32 cellular contexts compared by ENCODE assay signal in the genomic region with DNA sequence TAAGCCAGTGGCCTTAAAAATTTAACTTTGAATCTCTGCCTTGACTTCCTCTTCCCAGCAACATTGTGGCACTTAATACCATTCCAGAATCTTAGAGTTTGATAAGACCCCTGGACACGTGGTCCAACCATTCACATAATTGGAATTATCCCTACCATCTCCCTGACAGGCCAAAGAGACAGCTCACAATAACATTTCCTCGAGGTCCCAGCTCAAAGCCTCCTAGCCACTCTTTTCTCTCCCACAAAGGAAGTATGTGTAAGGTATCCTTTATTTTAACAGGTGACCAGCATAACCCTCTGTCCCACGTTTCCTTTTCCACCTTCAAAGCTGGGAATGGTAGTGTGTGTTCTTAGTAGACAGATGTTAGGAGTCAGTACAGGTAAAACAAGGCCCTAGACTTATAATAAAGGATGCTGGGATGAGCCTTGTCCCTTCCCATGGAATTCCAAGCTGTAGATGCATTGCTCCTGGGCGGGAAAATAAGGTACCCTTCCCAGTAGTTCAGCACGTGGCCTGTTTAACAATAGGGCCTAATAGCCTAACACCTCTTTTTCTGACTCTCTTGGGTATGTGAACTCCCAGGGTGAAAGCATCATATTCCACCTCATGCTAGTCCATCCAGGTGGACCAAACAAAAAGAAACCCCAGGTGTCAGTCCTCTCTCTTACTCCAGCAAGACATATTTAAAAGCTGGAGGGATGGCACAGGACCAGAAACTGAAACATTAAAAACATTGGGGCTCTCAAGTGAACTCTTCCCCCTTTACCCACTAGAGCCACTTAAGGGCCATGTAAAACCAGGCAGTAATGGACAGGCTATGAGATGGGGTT. TPM values are rescaled to one million over a fixed set of nuclear protein-coding genes. Genes with fewer than 3 reads are reported as not detected.
"Had no signal": no experiment of that assay in that cellular context is flagged by ENCODE, and none has a peak within 500 bp of the region (broad histone marks: within the 10 kb centered on the region; RNA-seq: fewer than 3 reads in every experiment).

No MANE protein-coding gene starts in this region.

- H3K27me3 ChIP-seq: ascending aorta, breast epithelium, cardiac muscle cell, esophagus squamous epithelium, heart right ventricle had no signal

- H3K4me3 ChIP-seq: ascending aorta, breast epithelium, cardiac muscle cell, coronary artery, dorsolateral prefrontal cortex, esophagus squamous epithelium, gastroesophageal sphincter, heart right ventricle had no signal

- DNase-seq: activated CD4-positive, alpha-beta memory T cell treated with anti-CD3 and anti-CD28 coated beads, Interleukin-2, amount 10 ng/mL, durations not matched to agents 7 days and 5 days; activated CD4-positive, alpha-beta T cell treated with anti-CD3 and anti-CD28 coated beads for 1 hour; activated CD4-positive, alpha-beta T cell treated with anti-CD3 and anti-CD28 coated beads for 4 hours; activated CD4-positive, alpha-beta T cell treated with anti-CD3 and anti-CD28 coated beads, Interleukin-2, amount 10 ng/mL, durations not matched to agents 7 days and 5 days; activated CD4-positive, alpha-beta T cell treated with anti-CD3 and anti-CD28 coated beads, Interleukin-2, amount 50 U/mL, for 4 hours; activated CD8-positive, alpha-beta memory T cell treated with anti-CD3 and anti-CD28 coated beads, Interleukin-2, amount 50 U/mL, for 48 hours; activated gamma-delta T cell; activated naive CD4-positive, alpha-beta T cell; activated naive CD4-positive, alpha-beta T cell treated with anti-CD3 and anti-CD28 coated beads, Interleukin-2, amount 10 ng/mL, durations not matched to agents 7 days and 5 days; activated naive CD8-positive, alpha-beta T cell treated with anti-CD3 and anti-CD28 coated beads, Interleukin-2, amount 10 ng/mL, durations not matched to agents 7 days and 5 days; activated T-cell treated with anti-CD3 and anti-CD28 coated beads for 4 hours; activated T-cell treated with anti-CD3 and anti-CD28 coated beads, Interleukin-2, amount 50 U/mL, for 24 hours; activated T-cell treated with anti-CD3 and anti-CD28 coated beads, Interleukin-2, amount 50 U/mL, for 72 hours; central memory CD4-positive, alpha-beta T cell; dorsolateral prefrontal cortex; effector memory CD8-positive, alpha-beta T cell; erythroblast; esophagus squamous epithelium; foreskin melanocyte; heart right ventricle; T-helper 2 cell had no signal

- H3K9me3 ChIP-seq: ascending aorta, breast epithelium, esophagus squamous epithelium, gastroesophageal sphincter, heart right ventricle had no signal

- H3K4me1 ChIP-seq: ascending aorta, breast epithelium, esophagus squamous epithelium, gastroesophageal sphincter had no signal

- ATAC-seq: activated naive CD4-positive, alpha-beta T cell treated with anti-CD3 and anti-CD28 coated beads, Interleukin-2, amount 50 U/mL, for 72 hours; activated T-cell treated with anti-CD3 and anti-CD28 coated beads, Interleukin-2, amount 50 U/mL, for 72 hours; effector memory CD8-positive, alpha-beta T cell; gastroesophageal sphincter; heart right ventricle; WTC11 had no signal

- H3K27ac ChIP-seq: ascending aorta, breast epithelium, cardiac muscle cell, coronary artery, dorsolateral prefrontal cortex, esophagus squamous epithelium, gastroesophageal sphincter, heart right ventricle, VCaP had no signal

RNA-seq across cellular contexts. Expression of a gene that starts 37.5 kb away (rescaled TPM):
- total RNA-seq: activated CD4-positive, alpha-beta memory T cell treated with anti-CD3 and anti-CD28 coated beads, Interleukin-2, amount 10 ng/mL, durations not matched to agents 7 days and 5 days; activated CD4-positive, alpha-beta T cell treated with anti-CD3 and anti-CD28 coated beads, Interleukin-2, amount 10 ng/mL, durations not matched to agents 7 days and 5 days; activated naive CD4-positive, alpha-beta T cell treated with anti-CD3 and anti-CD28 coated beads, Interleukin-2, amount 50 U/mL, for 72 hours; activated naive CD8-positive, alpha-beta T cell treated with anti-CD3 and anti-CD28 coated beads, Interleukin-2, amount 10 ng/mL, durations not matched to agents 7 days and 5 days; ascending aorta; esophagus squamous epithelium; fibroblast of lung; gastroesophageal sphincter; glomerular endothelial cell; T-helper 1 cell treated with Interleukin-12 subunit alpha and Interleukin-12 subunit beta and Interleukin-4 antibody, amounts not matched to agents 30 ng/mL and 1 ng/mL, for 36 hours had no signal
